1 cellular context compared by ENCODE assay signal in the genomic region with DNA sequence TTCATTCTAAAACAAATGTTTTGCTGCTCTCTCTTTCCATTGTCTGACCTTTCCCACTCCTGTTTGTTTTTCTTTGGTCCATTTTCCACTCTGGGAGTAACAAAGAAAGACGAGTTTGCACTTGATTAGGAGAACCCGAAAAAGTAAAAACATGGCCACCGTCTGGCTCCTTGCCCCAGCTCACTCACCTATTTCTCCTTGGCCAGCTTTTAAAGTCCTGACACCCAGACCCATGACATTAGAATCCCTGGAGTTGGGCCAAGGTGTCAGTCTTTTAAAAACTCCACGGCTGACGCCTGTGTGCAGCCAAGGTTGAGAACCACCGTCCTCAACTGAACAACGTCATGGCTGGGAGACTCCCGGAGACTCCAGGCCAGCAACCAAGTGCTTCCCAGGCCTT.
TF ChIP-seq lines count a peak whose summit lies in the region.

No MANE protein-coding gene starts in this region.

TF ChIP-seq in GM23338, 12 proteins besides CTCF, POLR2A, EP300 and RAD21 (continued from another document):
- TF ChIP-seq CREB1 (CRISPR knock-in tag; IDR thresholded peaks at IDR 0.05; ENCODE audit: low read depth) (no peak), EZH2 (IDR thresholded peaks at IDR 0.05; ENCODE audit: low read depth, unreplicated experiment) (no peak), STAT1 (IDR thresholded peaks at IDR 0.05; ENCODE audit: unreplicated experiment) (no peak), POLR2AphosphoS5 (IDR thresholded peaks at IDR 0.05; ENCODE audit: low read depth) (no peak), EZH2phosphoT487 (IDR thresholded peaks at IDR 0.05; ENCODE audit: unreplicated experiment) (no peak), NANOG (IDR thresholded peaks at IDR 0.05; ENCODE audit: borderline replicate concordance) (no peak)
- TF ChIP-seq, protein P1, sequence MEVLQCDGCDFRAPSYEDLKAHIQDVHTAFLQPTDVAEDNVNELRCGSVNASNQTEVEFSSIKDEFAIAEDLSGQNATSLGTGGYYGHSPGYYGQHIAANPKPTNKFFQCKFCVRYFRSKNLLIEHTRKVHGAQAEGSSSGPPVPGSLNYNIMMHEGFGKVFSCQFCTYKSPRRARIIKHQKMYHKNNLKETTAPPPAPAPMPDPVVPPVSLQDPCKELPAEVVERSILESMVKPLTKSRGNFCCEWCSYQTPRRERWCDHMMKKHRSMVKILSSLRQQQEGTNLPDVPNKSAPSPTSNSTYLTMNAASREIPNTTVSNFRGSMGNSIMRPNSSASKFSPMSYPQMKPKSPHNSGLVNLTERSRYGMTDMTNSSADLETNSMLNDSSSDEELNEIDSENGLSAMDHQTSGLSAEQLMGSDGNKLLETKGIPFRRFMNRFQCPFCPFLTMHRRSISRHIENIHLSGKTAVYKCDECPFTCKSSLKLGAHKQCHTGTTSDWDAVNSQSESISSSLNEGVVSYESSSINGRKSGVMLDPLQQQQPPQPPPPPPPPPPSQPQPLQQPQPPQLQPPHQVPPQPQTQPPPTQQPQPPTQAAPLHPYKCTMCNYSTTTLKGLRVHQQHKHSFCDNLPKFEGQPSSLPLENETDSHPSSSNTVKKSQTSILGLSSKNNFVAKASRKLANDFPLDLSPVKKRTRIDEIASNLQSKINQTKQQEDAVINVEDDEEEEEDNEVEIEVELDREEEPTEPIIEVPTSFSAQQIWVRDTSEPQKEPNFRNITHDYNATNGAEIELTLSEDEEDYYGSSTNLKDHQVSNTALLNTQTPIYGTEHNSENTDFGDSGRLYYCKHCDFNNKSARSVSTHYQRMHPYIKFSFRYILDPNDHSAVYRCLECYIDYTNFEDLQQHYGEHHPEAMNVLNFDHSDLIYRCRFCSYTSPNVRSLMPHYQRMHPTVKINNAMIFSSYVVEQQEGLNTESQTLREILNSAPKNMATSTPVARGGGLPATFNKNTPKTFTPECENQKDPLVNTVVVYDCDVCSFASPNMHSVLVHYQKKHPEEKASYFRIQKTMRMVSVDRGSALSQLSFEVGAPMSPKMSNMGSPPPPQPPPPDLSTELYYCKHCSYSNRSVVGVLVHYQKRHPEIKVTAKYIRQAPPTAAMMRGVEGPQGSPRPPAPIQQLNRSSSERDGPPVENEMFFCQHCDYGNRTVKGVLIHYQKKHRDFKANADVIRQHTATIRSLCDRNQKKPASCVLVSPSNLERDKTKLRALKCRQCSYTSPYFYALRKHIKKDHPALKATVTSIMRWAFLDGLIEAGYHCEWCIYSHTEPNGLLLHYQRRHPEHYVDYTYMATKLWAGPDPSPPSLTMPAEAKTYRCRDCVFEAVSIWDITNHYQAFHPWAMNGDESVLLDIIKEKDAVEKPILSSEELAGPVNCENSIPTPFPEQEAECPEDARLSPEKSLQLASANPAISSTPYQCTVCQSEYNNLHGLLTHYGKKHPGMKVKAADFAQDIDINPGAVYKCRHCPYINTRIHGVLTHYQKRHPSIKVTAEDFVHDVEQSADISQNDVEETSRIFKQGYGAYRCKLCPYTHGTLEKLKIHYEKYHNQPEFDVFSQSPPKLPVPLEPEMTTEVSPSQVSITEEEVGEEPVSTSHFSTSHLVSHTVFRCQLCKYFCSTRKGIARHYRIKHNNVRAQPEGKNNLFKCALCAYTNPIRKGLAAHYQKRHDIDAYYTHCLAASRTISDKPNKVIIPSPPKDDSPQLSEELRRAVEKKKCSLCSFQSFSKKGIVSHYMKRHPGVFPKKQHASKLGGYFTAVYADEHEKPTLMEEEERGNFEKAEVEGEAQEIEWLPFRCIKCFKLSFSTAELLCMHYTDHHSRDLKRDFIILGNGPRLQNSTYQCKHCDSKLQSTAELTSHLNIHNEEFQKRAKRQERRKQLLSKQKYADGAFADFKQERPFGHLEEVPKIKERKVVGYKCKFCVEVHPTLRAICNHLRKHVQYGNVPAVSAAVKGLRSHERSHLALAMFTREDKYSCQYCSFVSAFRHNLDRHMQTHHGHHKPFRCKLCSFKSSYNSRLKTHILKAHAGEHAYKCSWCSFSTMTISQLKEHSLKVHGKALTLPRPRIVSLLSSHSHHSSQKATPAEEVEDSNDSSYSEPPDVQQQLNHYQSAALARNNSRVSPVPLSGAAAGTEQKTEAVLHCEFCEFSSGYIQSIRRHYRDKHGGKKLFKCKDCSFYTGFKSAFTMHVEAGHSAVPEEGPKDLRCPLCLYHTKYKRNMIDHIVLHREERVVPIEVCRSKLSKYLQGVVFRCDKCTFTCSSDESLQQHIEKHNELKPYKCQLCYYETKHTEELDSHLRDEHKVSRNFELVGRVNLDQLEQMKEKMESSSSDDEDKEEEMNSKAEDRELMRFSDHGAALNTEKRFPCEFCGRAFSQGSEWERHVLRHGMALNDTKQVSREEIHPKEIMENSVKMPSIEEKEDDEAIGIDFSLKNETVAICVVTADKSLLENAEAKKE (CRISPR knock-in tag; IDR thresholded peaks at IDR 0.05) = no peak
